Comparison of ENCODE assay signal across 19 cellular contexts in genomic region chr3:5278666-5279065, GRCh38.
"Had no signal": no experiment of that assay in that cellular context is flagged by ENCODE, and none has a peak within 500 bp of the region (broad histone marks: within the 10 kb centered on the region; RNA-seq: fewer than 3 reads in every experiment).

No MANE protein-coding gene starts in this region.

- H3K79me2 ChIP-seq: parathyroid adenoma had no signal

- ATAC-seq: effector memory CD8-positive, alpha-beta T cell; foreskin keratinocyte; naive thymus-derived CD4-positive, alpha-beta T cell; psoas muscle; sciatic nerve; stimulated activated memory B cell treated with anti-CD40 and anti-IgM and Interleukin-4, amounts not matched to agents 10 μg/mL and 1 μg/mL and 100 μg/mL, for 72 hours had no signal

- H3K27me3 Mint-ChIP-seq: stimulated activated memory B cell treated with anti-CD40 and anti-IgM and Interleukin-4, amounts not matched to agents 10 μg/mL and 1 μg/mL and 100 μg/mL, for 72 hours; stimulated activated naive CD8-positive, alpha-beta T cell treated with anti-CD3 and anti-CD28 coated beads, Interleukin-15, Interleukin-2, amounts not matched to agents 100 ng/mL and 50 ng/mL, for 24 hours had no signal

- H3K27ac ChIP-seq: epithelial cell of prostate, esophagus squamous epithelium, foreskin keratinocyte, parathyroid adenoma, psoas muscle, spleen, tibial artery had no signal

- H3K4me3 Mint-ChIP-seq: dendritic cell treated with granulocyte-macrophage colony-stimulating factor and Interleukin-4, amounts not matched to agents 40 ng/mL and 50 ng/mL, for 4 days; effector memory CD8-positive, alpha-beta T cell; immature natural killer cell; naive thymus-derived CD4-positive, alpha-beta T cell; nephron progenitor cell; stimulated activated memory B cell treated with anti-CD40 and anti-IgM and Interleukin-4, amounts not matched to agents 10 μg/mL and 1 μg/mL and 100 μg/mL, for 72 hours; stimulated activated naive CD8-positive, alpha-beta T cell treated with anti-CD3 and anti-CD28 coated beads, Interleukin-15, Interleukin-2, amounts not matched to agents 100 ng/mL and 50 ng/mL, for 24 hours had no signal

- H3K9ac ChIP-seq: parathyroid adenoma had no signal

- H3K27me3 ChIP-seq: esophagus squamous epithelium, foreskin keratinocyte, spleen, tibial artery had no signal

- DNase-seq: effector memory CD8-positive, alpha-beta T cell; esophagus squamous epithelium; immature natural killer cell; kidney; naive thymus-derived CD4-positive, alpha-beta T cell; nephron progenitor cell; psoas muscle; spleen; stimulated activated CD4-positive, alpha-beta T cell treated with anti-CD3 and anti-CD28 coated beads, Interleukin-15, amount 100 ng/mL, for 24 hours; stimulated activated CD4-positive, alpha-beta T cell treated with anti-CD3 and anti-CD28 coated beads, Interleukin-1b, Interleukin-23, amount 100 ng/mL, for 48 hours; stimulated activated CD4-positive, alpha-beta T cell treated with anti-CD3 and anti-CD28 coated beads, Interleukin-4, amount 100 ng/mL, for 24 hours; tibial artery had no signal

- H3K27ac Mint-ChIP-seq: dendritic cell treated with granulocyte-macrophage colony-stimulating factor and Interleukin-4, amounts not matched to agents 40 ng/mL and 50 ng/mL, for 4 days; effector memory CD8-positive, alpha-beta T cell; immature natural killer cell; naive thymus-derived CD4-positive, alpha-beta T cell; nephron progenitor cell; stimulated activated memory B cell treated with anti-CD40 and anti-IgM and Interleukin-4, amounts not matched to agents 10 μg/mL and 1 μg/mL and 100 μg/mL, for 72 hours; stimulated activated naive CD8-positive, alpha-beta T cell treated with anti-CD3 and anti-CD28 coated beads, Interleukin-15, Interleukin-2, amounts not matched to agents 100 ng/mL and 50 ng/mL, for 24 hours had no signal

- H2AFZ ChIP-seq: parathyroid adenoma had no signal

- H3K4me1 Mint-ChIP-seq: naive thymus-derived CD4-positive, alpha-beta T cell; nephron progenitor cell; stimulated activated memory B cell treated with anti-CD40 and anti-IgM and Interleukin-4, amounts not matched to agents 10 μg/mL and 1 μg/mL and 100 μg/mL, for 72 hours had no signal

- H3K9me3 ChIP-seq: esophagus squamous epithelium had no signal

- H3K4me3 ChIP-seq: esophagus squamous epithelium, psoas muscle, spleen, tibial artery had no signal

- H3K4me1 ChIP-seq: esophagus squamous epithelium, parathyroid adenoma, psoas muscle, spleen had no signal

- H3K36me3 ChIP-seq: esophagus squamous epithelium, spleen, tibial artery had no signal
